Comparison of ENCODE assay signal across 8 cellular contexts in the genomic region with DNA sequence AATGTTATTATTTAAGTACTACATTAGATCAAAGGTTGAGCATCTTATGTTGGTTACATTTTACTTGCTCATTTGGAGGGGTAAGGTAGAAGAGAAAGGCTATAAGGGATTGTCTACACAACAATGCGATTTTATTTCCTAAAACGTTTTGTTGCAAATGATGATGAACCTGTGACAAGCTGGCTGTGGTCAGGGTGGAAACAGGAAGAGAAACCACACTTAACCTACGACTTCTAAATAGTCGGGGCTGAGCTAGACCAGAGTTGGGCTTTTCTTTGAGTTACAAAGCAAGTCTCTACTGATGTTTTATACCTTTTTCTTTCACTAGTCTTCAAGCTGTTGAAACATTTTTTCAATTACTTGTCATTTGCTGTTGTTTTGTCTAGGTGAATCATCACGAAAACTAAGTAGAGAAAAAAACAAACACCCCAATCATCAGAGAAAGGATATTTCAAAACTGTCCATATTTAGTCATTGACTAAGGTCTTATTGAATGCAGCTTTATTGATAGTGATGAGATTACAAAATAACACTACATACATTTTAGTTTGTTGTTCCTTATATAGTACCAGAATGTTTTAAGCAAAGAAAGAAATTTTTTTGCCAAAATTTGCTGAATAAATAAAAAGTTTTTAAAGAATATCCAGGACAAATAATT. TPM values are rescaled to one million over a fixed set of nuclear protein-coding genes. Genes with fewer than 3 reads are reported as not detected.
A peak's percentile ranks its signal among the peaks of the same experiment; 100 is the strongest.
DNase-seq lines count a peak whose midpoint lies in the region; ATAC-seq, FAIRE-seq and TF ChIP-seq lines count a peak whose summit lies in the region.

No MANE protein-coding gene starts in this region.

- H3K4me1 ChIP-seq in BE2C = no peaks in the 10 kb centered on the region

- ATAC-seq in GM21717 (IDR thresholded peaks at IDR 0.05; ENCODE audit: unreplicated experiment) = peak; percentile 78

- TF ChIP-seq CTCF in GM12865 (IDR thresholded peaks at IDR 0.05; ENCODE audit: insufficient read depth, low read depth, low read length, missing control alignments) (no peak), D721Med (IDR thresholded peaks at IDR 0.05; ENCODE audit: insufficient read depth, missing control alignments) (no peak), WERI-Rb-1 (IDR thresholded peaks at IDR 0.05; ENCODE audit: low read depth, low read length) (no peak), BE2C (IDR thresholded peaks at IDR 0.05; ENCODE audit: low read depth, low read length) (no peak)

- H3K27me3 Mint-ChIP-seq in stimulated activated naive CD8-positive, alpha-beta T cell treated with anti-CD3 and anti-CD28 coated beads, Interleukin-15, Interleukin-2, amounts not matched to agents 100 ng/mL and 50 ng/mL, for 24 hours = no peaks in the 10 kb centered on the region

- H3K4me3 ChIP-seq in GM12865 (ENCODE audit: low read depth, low read length) = no peak overlapping the region
- no peak overlapping the region for H3K4me3 ChIP-seq in WERI-Rb-1 (ENCODE audit: low read depth, low read length)
- H3K4me3 ChIP-seq in BE2C (ENCODE audit: low read depth, low read length) = no peak overlapping the region

- H3K4me3 Mint-ChIP-seq in stimulated activated naive CD8-positive, alpha-beta T cell treated with anti-CD3 and anti-CD28 coated beads, Interleukin-15, Interleukin-2, amounts not matched to agents 100 ng/mL and 50 ng/mL, for 24 hours = peak overlapping the region; percentile 18

- peak overlapping the region; percentile 69 for H3K27ac Mint-ChIP-seq in stimulated activated naive CD8-positive, alpha-beta T cell treated with anti-CD3 and anti-CD28 coated beads, Interleukin-15, Interleukin-2, amounts not matched to agents 100 ng/mL and 50 ng/mL, for 24 hours

- H3K27ac ChIP-seq in KOPT-K1 (ENCODE audit: low read depth, low read length, poor library complexity, severe bottlenecking) (peak overlapping the region; percentile 32), WERI-Rb-1 (no peak overlapping the region)

- H3K27me3 ChIP-seq in WERI-Rb-1 (ENCODE audit: insufficient read depth, low read depth, severe bottlenecking) = no peaks in the 10 kb centered on the region
- H3K27me3 ChIP-seq in BE2C = peaks cover 11% of the 10 kb centered on the region

- DNase-seq in GM12865 (ENCODE audit: low read depth) (peak; percentile 59), D721Med (ENCODE audit: insufficient read length, low spot score) (no peak), WERI-Rb-1 (no peak), BE2C (no peak)
- DNase-seq in activated effector memory CD4-positive, alpha-beta T cell treated with Interleukin-2 at 50 U/mL for 16 hours = peak; percentile 5

- no peaks in the 10 kb centered on the region for H3K36me3 Mint-ChIP-seq in stimulated activated naive CD8-positive, alpha-beta T cell treated with anti-CD3 and anti-CD28 coated beads, Interleukin-15, Interleukin-2, amounts not matched to agents 100 ng/mL and 50 ng/mL, for 24 hours (ENCODE audit: low read depth)

- no peaks in the 10 kb centered on the region for H3K36me3 ChIP-seq in KOPT-K1 (ENCODE audit: insufficient read depth, low read length)
- no peaks in the 10 kb centered on the region for H3K36me3 ChIP-seq in WERI-Rb-1
- H3K36me3 ChIP-seq in BE2C = no peaks in the 10 kb centered on the region

- no peak for FAIRE-seq in D721Med (lab: Jason Lieb, UNC)

- H3K9me3 Mint-ChIP-seq in stimulated activated naive CD8-positive, alpha-beta T cell treated with anti-CD3 and anti-CD28 coated beads, Interleukin-15, Interleukin-2, amounts not matched to agents 100 ng/mL and 50 ng/mL, for 24 hours = no peaks in the 10 kb centered on the region

- H3K9me3 ChIP-seq in KOPT-K1 (ENCODE audit: insufficient read depth, low read length, poor library complexity, severe bottlenecking) (no peaks in the 10 kb centered on the region), WERI-Rb-1 (ENCODE audit: severe bottlenecking) (no peaks in the 10 kb centered on the region), BE2C (peaks cover 3% of the 10 kb centered on the region; the same call in 1 of the 2 replicates)

- peaks cover 39% of the 10 kb centered on the region for H3K4me1 Mint-ChIP-seq in stimulated activated naive CD8-positive, alpha-beta T cell treated with anti-CD3 and anti-CD28 coated beads, Interleukin-15, Interleukin-2, amounts not matched to agents 100 ng/mL and 50 ng/mL, for 24 hours (ENCODE audit: low read depth)

RNA-seq across cellular contexts. Expression of gene KLHL31, which starts 18.0 kb away (rescaled TPM):
- polyA plus RNA-seq in BE2C (2012; ENCODE audit: insufficient read depth, insufficient read length, low read depth) = 0.29 TPM

Comparison
In these comparisons a context has a peak if more than half of its experiments do, and no peak if none do; other contexts are left out.
1. DNase-seq: peak in GM12865 (single experiment) and activated effector memory CD4-positive, alpha-beta T cell treated with Interleukin-2 at 50 U/mL for 16 hours (single experiment); none in D721Med (single experiment), WERI-Rb-1 (single experiment) and BE2C (single experiment).